2 cellular contexts compared by ENCODE assay signal in genomic region chr21:42794551-42794950, GRCh38.
TF ChIP-seq lines count a peak whose summit lies in the region.

No MANE protein-coding gene starts in this region.

TF ChIP-seq in HEK293, 187 proteins besides CTCF, POLR2A, EP300 and RAD21 (continued from another document):
- TF ChIP-seq, protein P1, sequence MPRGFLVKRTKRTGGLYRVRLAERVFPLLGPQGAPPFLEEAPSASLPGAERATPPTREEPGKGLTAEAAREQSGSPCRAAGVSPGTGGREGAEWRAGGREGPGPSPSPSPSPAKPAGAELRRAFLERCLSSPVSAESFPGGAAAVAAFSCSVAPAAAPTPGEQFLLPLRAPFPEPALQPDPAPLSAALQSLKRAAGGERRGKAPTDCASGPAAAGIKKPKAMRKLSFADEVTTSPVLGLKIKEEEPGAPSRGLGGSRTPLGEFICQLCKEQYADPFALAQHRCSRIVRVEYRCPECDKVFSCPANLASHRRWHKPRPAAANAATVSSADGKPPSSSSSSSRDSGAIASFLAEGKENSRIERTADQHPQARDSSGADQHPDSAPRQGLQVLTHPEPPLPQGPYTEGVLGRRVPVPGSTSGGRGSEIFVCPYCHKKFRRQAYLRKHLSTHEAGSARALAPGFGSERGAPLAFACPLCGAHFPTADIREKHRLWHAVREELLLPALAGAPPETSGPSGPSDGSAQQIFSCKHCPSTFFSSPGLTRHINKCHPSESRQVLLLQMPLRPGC (tag by site-specific recombination; IDR thresholded peaks at IDR 0.05): no peak
- TF ChIP-seq ZSCAN16 (tag by site-specific recombination; IDR thresholded peaks at IDR 0.05) (no peak), ZNF19 (tag by site-specific recombination; IDR thresholded peaks at IDR 0.05; ENCODE audit: low read depth) (no peak)
TF ChIP-seq in HEK293: peak in this region for 1.

TF ChIP-seq in H1, 55 proteins besides CTCF, POLR2A, EP300 and RAD21 (continued from another document):
- TF ChIP-seq CEBPB (IDR thresholded peaks at IDR 0.05; ENCODE audit: low read depth, low read length) (no peak), SAP30 (IDR thresholded peaks at IDR 0.05; ENCODE audit: insufficient read depth, insufficient replicate concordance, low read length) (no peak), KDM5A (IDR thresholded peaks at IDR 0.05; ENCODE audit: low read length) (no peak), HDAC6 (IDR thresholded peaks at IDR 0.05; ENCODE audit: low read depth, low read length) (no peak), FOSL1 (IDR thresholded peaks at IDR 0.05; ENCODE audit: insufficient read depth, low read depth, low read length) (no peak), SP4 (IDR thresholded peaks at IDR 0.05; ENCODE audit: low read length) (no peak)
- TF ChIP-seq, protein P2, sequence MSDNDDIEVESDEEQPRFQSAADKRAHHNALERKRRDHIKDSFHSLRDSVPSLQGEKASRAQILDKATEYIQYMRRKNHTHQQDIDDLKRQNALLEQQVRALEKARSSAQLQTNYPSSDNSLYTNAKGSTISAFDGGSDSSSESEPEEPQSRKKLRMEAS (IDR thresholded peaks at IDR 0.05): no peak
